In genomic region chr3:128486692-128487537, GRCh38 we compare ENCODE assay signal across 9 cellular contexts. TPM values are rescaled to one million over a fixed set of nuclear protein-coding genes. Genes with fewer than 3 reads are reported as not detected.
DNase-seq lines count a peak whose midpoint lies in the region; TF ChIP-seq lines count a peak whose summit lies in the region.
"Had no signal": no experiment of that assay in that cellular context is flagged by ENCODE, and none has a peak within 500 bp of the region (broad histone marks: within the 10 kb centered on the region; RNA-seq: fewer than 3 reads in every experiment).

No MANE protein-coding gene starts in this region.

- in situ Hi-C loops in astrocyte of the spinal cord (cut with HindIII; ENCODE audit: low sequenced_read_pairs): no loop called here

- CTCF ChIA-PET in CD8-positive, alpha-beta memory T cell (lab: Charles Lee): no interaction called here

- no peaks in the 10 kb centered on the region for H3K9me3 Mint-ChIP-seq in CD8-positive, alpha-beta memory T cell
- no peaks in the 10 kb centered on the region for H3K9me3 Mint-ChIP-seq in IgD-negative memory B cell

- POLR2A ChIA-PET in CD8-positive, alpha-beta memory T cell (lab: Charles Lee): no interaction called here

- H3K36me3 ChIP-seq in CD8-positive, alpha-beta memory T cell (ENCODE audit: insufficient read depth, low read length): no peaks in the 10 kb centered on the region
- H3K36me3 ChIP-seq in kidney epithelial cell (ENCODE audit: control insufficient read depth, insufficient read depth, low read length): no peaks in the 10 kb centered on the region
- no peaks in the 10 kb centered on the region for H3K36me3 ChIP-seq in stomach smooth muscle (ENCODE audit: control insufficient read depth in 2 of 2, insufficient read depth in 2 of 2, low read length in 2 of 2)

- peaks cover 41% of the 10 kb centered on the region for H3K4me1 ChIP-seq in CD8-positive, alpha-beta memory T cell (ENCODE audit: insufficient read depth, low read length)
- H3K4me1 ChIP-seq in stomach smooth muscle (ENCODE audit: control insufficient read depth, insufficient read depth, low read length): peaks cover 54% of the 10 kb centered on the region

- H3K27me3 Mint-ChIP-seq in CD8-positive, alpha-beta memory T cell: peaks cover 70 to 72% of the 10 kb centered on the region in 2 donors
- H3K27me3 Mint-ChIP-seq in IgD-negative memory B cell: peaks cover 73% of the 10 kb centered on the region

- H3K4me1 Mint-ChIP-seq in CD8-positive, alpha-beta memory T cell: peaks cover 20 to 67% (median 34%) of the 10 kb centered on the region in 3 donors
- H3K4me1 Mint-ChIP-seq in IgD-negative memory B cell: peaks cover 17 to 20% (median 18%) of the 10 kb centered on the region in 3 donors

- peak overlapping the region; percentile 70 for H3K27ac ChIP-seq in CD8-positive, alpha-beta memory T cell (ENCODE audit: low read depth, low read length)
- no peak overlapping the region for H3K27ac ChIP-seq in stomach smooth muscle (ENCODE audit: low read length)

- peak overlapping the region; percentile 41 for H3K4me3 ChIP-seq in CD8-positive, alpha-beta memory T cell (ENCODE audit: low read length)
- H3K4me3 ChIP-seq in astrocyte of the spinal cord (ENCODE audit: low read depth, low read length) (peak overlapping the region; percentile 45), kidney epithelial cell (ENCODE audit: low read depth, low read length) (peak overlapping the region; percentile 34), stomach smooth muscle (ENCODE audit: low read length in 2 of 2) (peak overlapping the region; percentile 66 to 77)

- H3K4me3 Mint-ChIP-seq in CD8-positive, alpha-beta memory T cell: peak overlapping the region; percentile 71 to 90 (median 84)
- peak overlapping the region; percentile 79 to 98 (median 86) for H3K4me3 Mint-ChIP-seq in IgD-negative memory B cell

- TF ChIP-seq CTCF in astrocyte of the spinal cord (IDR thresholded peaks at IDR 0.05; ENCODE audit: low read depth, low read length) (no peak), kidney epithelial cell (IDR thresholded peaks at IDR 0.05; ENCODE audit: insufficient read depth, low read length, poor library complexity, severe bottlenecking) (no peak)

- no peaks in the 10 kb centered on the region for H3K9me3 ChIP-seq in CD8-positive, alpha-beta memory T cell (ENCODE audit: low read length)
- H3K9me3 ChIP-seq in stomach smooth muscle (ENCODE audit: control insufficient read depth in 2 of 2, low read length in 2 of 2): no peaks in the 10 kb centered on the region

- no peaks in the 10 kb centered on the region for H3K36me3 Mint-ChIP-seq in CD8-positive, alpha-beta memory T cell
- no peaks in the 10 kb centered on the region for H3K36me3 Mint-ChIP-seq in IgD-negative memory B cell

- H3K9ac ChIP-seq in stomach smooth muscle (ENCODE audit: low read length in 2 of 2): peak overlapping the region in 1 of 2 donors; percentile 9

- peak overlapping the region in 1 of 8 donors; percentile 14 for H3K27ac Mint-ChIP-seq in CD8-positive, alpha-beta memory T cell
- H3K27ac Mint-ChIP-seq in IgD-negative memory B cell: peak overlapping the region in 1 of 3 donors; percentile 39

- peak in 2 of 5 donors; percentile 17 to 44 for DNase-seq in CD8-positive, alpha-beta memory T cell
- DNase-seq in astrocyte of the spinal cord (ENCODE audit: low read depth, low spot score): no peak
- DNase-seq in kidney epithelial cell (ENCODE audit: low read depth): no peak
- DNase-seq in GDM1 (lab: John Stamatoyannopoulos, UW): no peak
- no peak for DNase-seq in GF-D8 (lab: John Stamatoyannopoulos, UW)
- DNase-seq in cerebellum (ENCODE audit: low spot score): no peak

- peaks cover 74% of the 10 kb centered on the region for H3K27me3 ChIP-seq in CD8-positive, alpha-beta memory T cell (ENCODE audit: insufficient read depth, low read length, poor library complexity, severe bottlenecking)
- H3K27me3 ChIP-seq in kidney epithelial cell (ENCODE audit: control insufficient read depth, insufficient read depth, low read length): peaks cover 90% of the 10 kb centered on the region
- H3K27me3 ChIP-seq in stomach smooth muscle (ENCODE audit: control insufficient read depth in 1 of 2, insufficient read depth in 2 of 2, low read length in 2 of 2): peaks cover 72 to 100% of the 10 kb centered on the region in 2 donors

RNA-seq across cellular contexts. Expression of gene GATA2, which starts 6.1 kb away (rescaled TPM):
- not detected for total RNA-seq in CD8-positive, alpha-beta memory T cell
- not detected for polyA plus RNA-seq in CD8-positive, alpha-beta memory T cell
- polyA plus RNA-seq in IgD-negative memory B cell: 0.11 TPM
- total RNA-seq in kidney epithelial cell (5.6 and 6.0 TPM in 2 replicates), cerebellum (2.0 TPM)

RNA-seq across cellular contexts. Expression of gene DNAJB8, which starts 20.2 kb away (rescaled TPM):
- not detected for total RNA-seq in CD8-positive, alpha-beta memory T cell
- not detected for polyA plus RNA-seq in CD8-positive, alpha-beta memory T cell
- polyA plus RNA-seq in IgD-negative memory B cell: not detected
- not detected in 2 replicates for total RNA-seq in kidney epithelial cell
- not detected for total RNA-seq in cerebellum
- total RNA-seq: NCI-H460 had no signal
